In genomic region chr5:10627185-10628115, GRCh38 we compare ENCODE assay signal across 1 cellular context.
TF ChIP-seq lines count a peak whose summit lies in the region.

No MANE protein-coding gene starts in this region.

TF ChIP-seq in K562, 482 proteins besides CTCF, POLR2A, EP300 and RAD21 (continued from another document):
- TF ChIP-seq, protein P1, sequence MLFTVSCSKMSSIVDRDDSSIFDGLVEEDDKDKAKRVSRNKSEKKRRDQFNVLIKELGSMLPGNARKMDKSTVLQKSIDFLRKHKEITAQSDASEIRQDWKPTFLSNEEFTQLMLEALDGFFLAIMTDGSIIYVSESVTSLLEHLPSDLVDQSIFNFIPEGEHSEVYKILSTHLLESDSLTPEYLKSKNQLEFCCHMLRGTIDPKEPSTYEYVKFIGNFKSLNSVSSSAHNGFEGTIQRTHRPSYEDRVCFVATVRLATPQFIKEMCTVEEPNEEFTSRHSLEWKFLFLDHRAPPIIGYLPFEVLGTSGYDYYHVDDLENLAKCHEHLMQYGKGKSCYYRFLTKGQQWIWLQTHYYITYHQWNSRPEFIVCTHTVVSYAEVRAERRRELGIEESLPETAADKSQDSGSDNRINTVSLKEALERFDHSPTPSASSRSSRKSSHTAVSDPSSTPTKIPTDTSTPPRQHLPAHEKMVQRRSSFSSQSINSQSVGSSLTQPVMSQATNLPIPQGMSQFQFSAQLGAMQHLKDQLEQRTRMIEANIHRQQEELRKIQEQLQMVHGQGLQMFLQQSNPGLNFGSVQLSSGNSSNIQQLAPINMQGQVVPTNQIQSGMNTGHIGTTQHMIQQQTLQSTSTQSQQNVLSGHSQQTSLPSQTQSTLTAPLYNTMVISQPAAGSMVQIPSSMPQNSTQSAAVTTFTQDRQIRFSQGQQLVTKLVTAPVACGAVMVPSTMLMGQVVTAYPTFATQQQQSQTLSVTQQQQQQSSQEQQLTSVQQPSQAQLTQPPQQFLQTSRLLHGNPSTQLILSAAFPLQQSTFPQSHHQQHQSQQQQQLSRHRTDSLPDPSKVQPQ (CRISPR knock-in tag; IDR thresholded peaks at IDR 0.05; ENCODE audit: borderline replicate concordance): no peak
- TF ChIP-seq NEUROD1 (IDR thresholded peaks at IDR 0.05; ENCODE audit: borderline replicate concordance, low read depth, low read length, partially characterized antibody) (peak; percentile 15), HDAC6 (IDR thresholded peaks at IDR 0.05; ENCODE audit: low read depth, low read length) (no peak), ZNF766 (CRISPR knock-in tag; conservative IDR thresholded peaks at IDR 0.05) (0 out of 2 replicates have a peak, but pooled peaks have one; percentile 16), ZNF436 (CRISPR knock-in tag; IDR thresholded peaks at IDR 0.05) (no peak), ZNF347 (CRISPR knock-in tag; IDR thresholded peaks at IDR 0.05; ENCODE audit: low read depth) (no peak), ZNF780A (CRISPR knock-in tag; IDR thresholded peaks at IDR 0.05) (no peak), DNMT1 (IDR thresholded peaks at IDR 0.05) (no peak), SAFB (IDR thresholded peaks at IDR 0.05; ENCODE audit: borderline replicate concordance, low read depth, low read length) (no peak), KLF16 (IDR thresholded peaks at IDR 0.05) (0 out of 2 replicates have a peak, but pooled peaks have one; percentile 26), CBFA2T3 (IDR thresholded peaks at IDR 0.05) (peak; percentile 27; the same call in 1 of the 2 replicates)
- TF ChIP-seq, protein P2, sequence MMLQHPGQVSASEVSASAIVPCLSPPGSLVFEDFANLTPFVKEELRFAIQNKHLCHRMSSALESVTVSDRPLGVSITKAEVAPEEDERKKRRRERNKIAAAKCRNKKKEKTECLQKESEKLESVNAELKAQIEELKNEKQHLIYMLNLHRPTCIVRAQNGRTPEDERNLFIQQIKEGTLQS (IDR thresholded peaks at IDR 0.05): peak; percentile 91
- TF ChIP-seq, protein P2 (CRISPR knock-in tag; conservative IDR thresholded peaks at IDR 0.05): peak; percentile 68
- TF ChIP-seq, protein P3, sequence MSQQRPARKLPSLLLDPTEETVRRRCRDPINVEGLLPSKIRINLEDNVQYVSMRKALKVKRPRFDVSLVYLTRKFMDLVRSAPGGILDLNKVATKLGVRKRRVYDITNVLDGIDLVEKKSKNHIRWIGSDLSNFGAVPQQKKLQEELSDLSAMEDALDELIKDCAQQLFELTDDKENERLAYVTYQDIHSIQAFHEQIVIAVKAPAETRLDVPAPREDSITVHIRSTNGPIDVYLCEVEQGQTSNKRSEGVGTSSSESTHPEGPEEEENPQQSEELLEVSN (IDR thresholded peaks at IDR 0.05; ENCODE audit: borderline replicate concordance in 1 of 2, extremely low read depth in 1 of 2, insufficient read depth in 1 of 2, insufficient read length in 1 of 2, low read depth in 1 of 2, low read length in 1 of 2, poor library complexity in 1 of 2, severe bottlenecking in 1 of 2): peak in 1 of 2 experiments; percentile 44
